19 cellular contexts compared by ENCODE assay signal in the genomic region with DNA sequence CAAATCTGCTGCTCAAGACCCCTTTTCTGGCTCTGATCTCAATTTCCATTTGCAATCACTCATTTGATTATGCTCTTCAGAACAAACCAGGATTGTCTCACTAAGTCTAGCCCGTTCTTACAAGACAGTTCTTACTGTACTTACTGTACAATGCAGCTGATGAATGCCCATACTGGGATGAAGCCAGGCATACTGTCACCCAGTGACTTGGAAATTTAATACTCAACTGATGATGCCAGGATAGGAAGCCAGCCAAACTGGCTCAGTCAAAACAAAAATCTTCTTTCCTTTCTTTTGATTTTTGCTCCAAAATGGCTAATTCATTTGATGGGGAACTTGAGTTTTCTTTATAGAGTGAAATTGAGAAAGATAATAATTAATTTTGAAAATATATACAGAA.
"Had no signal": no experiment of that assay in that cellular context is flagged by ENCODE, and none has a peak within 500 bp of the region (broad histone marks: within the 10 kb centered on the region; RNA-seq: fewer than 3 reads in every experiment).

No MANE protein-coding gene starts in this region.

- DNase-seq: activated CD4-positive, alpha-beta T cell treated with anti-CD3 and anti-CD28 coated beads, Interleukin-2, amount 50 U/mL, for 1 hour; activated CD8-positive, alpha-beta memory T cell treated with anti-CD3 and anti-CD28 coated beads for 24 hours; activated gamma-delta T cell treated with Interleukin-2 at 50 U/mL for 16 hours; activated naive CD8-positive, alpha-beta T cell treated with anti-CD3 and anti-CD28 coated beads for 36 hours; amygdala; body of pancreas; caudate nucleus; colonic mucosa; foreskin fibroblast; glutamatergic neuron; mesendoderm; nucleus accumbens; stimulated activated CD4-positive, alpha-beta T cell treated with anti-CD3 and anti-CD28 coated beads, Interleukin-2, amount 100 ng/mL, for 48 hours; stimulated activated naive CD4-positive, alpha-beta T cell; substantia nigra had no signal

- H3K4me3 Mint-ChIP-seq: activated naive CD8-positive, alpha-beta T cell treated with anti-CD3 and anti-CD28 coated beads for 36 hours; nephron had no signal

- H3K27me3 ChIP-seq: body of pancreas, colonic mucosa, esophagus muscularis mucosa, tibial nerve had no signal

- H3K9me3 ChIP-seq: body of pancreas, colonic mucosa had no signal

- H3K4me1 Mint-ChIP-seq: activated naive CD8-positive, alpha-beta T cell treated with anti-CD3 and anti-CD28 coated beads for 36 hours had no signal

- H3K36me3 ChIP-seq: colonic mucosa, esophagus muscularis mucosa, tibial nerve had no signal

- H3K4me3 ChIP-seq: body of pancreas, colonic mucosa, esophagus muscularis mucosa, tibial nerve had no signal

- H3K27ac ChIP-seq: body of pancreas, colonic mucosa, tibial nerve had no signal

- H3K36me3 Mint-ChIP-seq: activated naive CD8-positive, alpha-beta T cell treated with anti-CD3 and anti-CD28 coated beads for 36 hours had no signal

- H3K27ac Mint-ChIP-seq: activated naive CD8-positive, alpha-beta T cell treated with anti-CD3 and anti-CD28 coated beads for 36 hours; nephron had no signal

- ATAC-seq: activated CD4-positive, CD25-positive, alpha-beta regulatory T cell treated with anti-CD3 and anti-CD28 coated beads, Interleukin-2, amount 50 U/mL, for 24 hours; body of pancreas had no signal
